10 cellular contexts compared by ENCODE assay signal in the genomic region with DNA sequence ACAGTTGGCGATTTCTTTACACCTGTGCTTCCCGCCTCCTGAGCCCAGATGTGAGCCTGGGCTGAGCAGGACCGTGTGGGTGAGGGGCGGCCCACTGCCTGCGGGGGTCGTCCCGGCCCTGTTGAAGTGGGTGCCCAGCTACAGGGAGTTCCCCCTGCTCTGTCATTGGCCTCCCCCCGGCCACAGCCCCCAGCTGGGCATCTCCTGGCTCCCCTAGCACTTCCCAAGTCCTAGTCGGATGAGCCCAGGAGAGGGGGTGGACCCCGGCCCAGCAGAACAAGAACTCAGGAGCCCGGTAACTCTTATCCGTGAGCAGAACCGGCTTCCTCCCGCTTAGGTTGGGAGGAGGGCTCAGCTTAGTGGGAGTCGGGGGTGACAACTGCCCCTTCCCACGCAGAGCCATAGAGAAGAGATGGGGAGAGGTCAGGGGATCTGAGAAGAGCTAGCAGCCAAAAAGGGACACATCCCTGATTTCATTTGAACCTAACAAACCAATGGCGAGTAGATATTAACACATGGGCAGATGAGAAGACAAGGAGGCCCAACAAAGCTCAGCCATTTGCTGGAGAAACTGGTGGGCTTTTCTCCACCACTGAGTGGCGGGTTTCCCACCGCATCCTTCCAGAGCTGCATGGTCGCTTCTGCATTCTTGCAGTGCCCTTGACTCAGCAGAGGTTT. TPM values are rescaled to one million over a fixed set of nuclear protein-coding genes. Genes with fewer than 3 reads are reported as not detected.
DNase-seq lines count a peak whose midpoint lies in the region; FAIRE-seq and TF ChIP-seq lines count a peak whose summit lies in the region.
"Had no signal": no experiment of that assay in that cellular context is flagged by ENCODE, and none has a peak within 500 bp of the region (broad histone marks: within the 10 kb centered on the region; RNA-seq: fewer than 3 reads in every experiment).

No MANE protein-coding gene starts in this region.

- H3K4me1 ChIP-seq in small intestine (ENCODE audit: control insufficient read depth in 2 of 2, insufficient read depth in 1 of 2, low read depth in 1 of 2, low read length in 1 of 2), result peaks cover 4 to 5% of the 10 kb centered on the region in 2 donors

- in situ Hi-C loops in astrocyte of the spinal cord (cut with HindIII; ENCODE audit: low sequenced_read_pairs), result no loop called here

- H3K9me3 ChIP-seq in small intestine (ENCODE audit: control insufficient read depth, low read depth), result no peaks in the 10 kb centered on the region

- H3K36me3 ChIP-seq in kidney epithelial cell (ENCODE audit: control insufficient read depth, insufficient read depth, low read length) (no peaks in the 10 kb centered on the region), small intestine (ENCODE audit: control insufficient read depth in 2 of 2, insufficient read depth in 2 of 2, low read length in 2 of 2) (no peaks in the 10 kb centered on the region)

- H3K27ac ChIP-seq in small intestine (ENCODE audit: low read depth in 1 of 2, low read length in 1 of 2), result peak overlapping the region in 1 of 2 donors; percentile 3

- TF ChIP-seq CTCF in HFF-Myc (IDR thresholded peaks at IDR 0.05; ENCODE audit: low read depth, low read length, missing control alignments) (no peak), astrocyte of the spinal cord (IDR thresholded peaks at IDR 0.05; ENCODE audit: low read depth, low read length) (no peak), kidney epithelial cell (IDR thresholded peaks at IDR 0.05; ENCODE audit: insufficient read depth, low read length, poor library complexity, severe bottlenecking) (no peak), GM20000 (IDR thresholded peaks at IDR 0.05; ENCODE audit: extremely low read depth, missing control alignments) (no peak)

- DNase-seq in HFF-Myc (ENCODE audit: extremely low read depth, low read depth) (no peak), astrocyte of the spinal cord (ENCODE audit: low read depth, low spot score) (no peak), kidney epithelial cell (ENCODE audit: low read depth) (no peak), small intestine (no peak), AML-193 (lab: John Stamatoyannopoulos, UW) (no peak), GM20000 (ENCODE audit: low spot score) (no peak), T-helper 1 cell (no peak), NCI-H2227 (lab: John Stamatoyannopoulos, UW; ENCODE audit: unreplicated experiment) (no peak)
- DNase-seq: NCI-H2029 had no signal

- 15 to 30% (median 22%) methylated on average over 20 of the region's 20 CpGs for WGBS in small intestine, 3 donors

- H3K4me3 ChIP-seq in HFF-Myc (replicated peaks; ENCODE audit: low read depth, low read length) (peak overlapping the region; percentile 53), astrocyte of the spinal cord (ENCODE audit: low read depth, low read length) (peak overlapping the region; percentile 35), kidney epithelial cell (ENCODE audit: low read depth, low read length) (peak overlapping the region; percentile 49), small intestine (ENCODE audit: low read depth in 1 of 2, low read length in 2 of 2) (peak overlapping the region; percentile 44 to 56)

- FAIRE-seq in small intestine (lab: Jason Lieb, UNC), result no peak

- peaks cover 16% of the 10 kb centered on the region for H3K27me3 ChIP-seq in kidney epithelial cell (ENCODE audit: control insufficient read depth, insufficient read depth, low read length)
- peaks cover 0 to 6% of the 10 kb centered on the region in 2 donors for H3K27me3 ChIP-seq in small intestine (ENCODE audit: control insufficient read depth in 2 of 2, insufficient read depth in 2 of 2, low read length in 2 of 2)

RNA-seq across cellular contexts. Expression of a gene that starts 0.9 kb away (rescaled TPM):
- 6.4 and 9.7 TPM in 2 replicates for total RNA-seq in kidney epithelial cell
- 1 to 10 TPM in 2 of 3 donors, under 1 TPM in 1; 0.45 to 1.7 (median 1.1) TPM for polyA plus RNA-seq in small intestine
- total RNA-seq: T-helper 2 cell treated with Interferon-gamma antibody and Interleukin-4, amounts not matched to agents 100 ng/mL and 5 ng/mL, for 36 hours had no signal
